ENCODE assay signal across 19 cellular contexts in the genomic region with DNA sequence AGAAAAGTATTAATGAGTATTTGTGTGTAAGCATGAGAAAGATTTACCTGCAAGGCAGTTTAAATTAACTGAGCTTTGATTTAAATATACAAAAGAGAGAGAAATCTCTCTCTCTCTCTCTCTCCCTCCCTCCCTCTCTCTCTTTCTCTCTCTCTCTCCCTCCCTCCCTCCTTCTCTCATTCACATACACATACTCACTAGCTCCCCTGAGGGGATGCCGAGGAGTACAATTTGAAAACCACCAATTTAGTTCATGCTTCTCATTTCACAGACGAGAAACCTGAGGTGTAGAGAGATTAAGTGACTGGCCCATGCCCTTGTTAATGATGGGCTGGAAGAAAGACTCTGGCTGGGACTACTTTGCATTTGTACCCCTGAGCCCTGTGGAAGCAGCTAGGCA. TPM values are rescaled to one million over a fixed set of nuclear protein-coding genes. Genes with fewer than 3 reads are reported as not detected.
DNase-seq lines count a peak whose midpoint lies in the region; ATAC-seq and TF ChIP-seq lines count a peak whose summit lies in the region.
"Had no signal": no experiment of that assay in that cellular context is flagged by ENCODE, and none has a peak within 500 bp of the region (broad histone marks: within the 10 kb centered on the region; RNA-seq: fewer than 3 reads in every experiment).

No MANE protein-coding gene starts in this region.

- H3K27ac ChIP-seq in GM23338 (ENCODE audit: low read depth) (no peak overlapping the region), esophagus muscularis mucosa (replicated peaks in 1 of 4) (no peak overlapping the region), trophoblast cell (ENCODE audit: low read depth, low read length) (no peak overlapping the region)
- H3K27ac ChIP-seq: Peyer's patch had no signal

- H3K36me3 Mint-ChIP-seq in GM23338 (ENCODE audit: low read depth) = no peaks in the 10 kb centered on the region
- H3K36me3 Mint-ChIP-seq in Calu3 (ENCODE audit: insufficient read depth, unreplicated experiment) = peaks cover 15% of the 10 kb centered on the region
- H3K36me3 Mint-ChIP-seq: CD4-positive, CD25-positive, alpha-beta regulatory T cell had no signal

- H3K27me3 Mint-ChIP-seq in GM23338 (ENCODE audit: insufficient read depth, low read depth, poor library complexity) = no peaks in the 10 kb centered on the region
- no peaks in the 10 kb centered on the region for H3K27me3 Mint-ChIP-seq in Calu3 (ENCODE audit: unreplicated experiment)
- H3K27me3 Mint-ChIP-seq: CD4-positive, CD25-positive, alpha-beta regulatory T cell had no signal

- H2AFZ ChIP-seq in GM23338 (no peak overlapping the region), trophoblast cell (ENCODE audit: insufficient read depth, low read length, poor library complexity) (no peak overlapping the region)

- no TSS peak for BruUV-seq in Calu3 (replicated peaks; lab: Mats Ljungman, UMichigan)

- no peak overlapping the region for H4K91ac ChIP-seq in trophoblast cell (ENCODE audit: low read depth, low read length)

- H3K9me3 Mint-ChIP-seq in GM23338 (no peaks in the 10 kb centered on the region), Calu3 (ENCODE audit: low read depth, unreplicated experiment) (peaks cover 2% of the 10 kb centered on the region)
- H3K9me3 Mint-ChIP-seq: CD4-positive, CD25-positive, alpha-beta regulatory T cell had no signal

- H3K9ac ChIP-seq in trophoblast cell (ENCODE audit: low read length) = no peak overlapping the region

- no peak overlapping the region for H2BK5ac ChIP-seq in trophoblast cell (ENCODE audit: low read depth, low read length, poor library complexity)

- no peaks in the 10 kb centered on the region for H3K9me2 ChIP-seq in GM23338 (ENCODE audit: insufficient read depth)

- no peak for TF ChIP-seq EP300 in esophagus muscularis mucosa (IDR thresholded peaks at IDR 0.05)

- no peaks in the 10 kb centered on the region for H4K20me1 ChIP-seq in GM23338 (replicated peaks; ENCODE audit: insufficient read depth)

- H3K36me3 ChIP-seq in GM23338 (ENCODE audit: insufficient read depth) (no peaks in the 10 kb centered on the region), esophagus muscularis mucosa (no peaks in the 10 kb centered on the region), trophoblast cell (ENCODE audit: control insufficient read depth in 1 of 2, insufficient read depth in 2 of 2, low read length in 2 of 2) (no peaks in the 10 kb centered on the region)
- H3K36me3 ChIP-seq: MG63, Peyer's patch had no signal

- CTCF ChIA-PET in Calu3 (lab: Charles Lee) = interaction anchor here (0.6 to 2.1 kb wide), 10 partner anchors 8 to 1556 kb away, joined by 3 to 10 read pairs (median 3); no protein-coding TSS in a partner anchor

- no peak overlapping the region for H3K23ac ChIP-seq in trophoblast cell (ENCODE audit: low read length)

- H3K27me3 ChIP-seq in GM23338 (ENCODE audit: insufficient read depth) = no peaks in the 10 kb centered on the region
- H3K27me3 ChIP-seq in esophagus muscularis mucosa = no peaks in the 10 kb centered on the region
- H3K27me3 ChIP-seq in trophoblast cell (ENCODE audit: insufficient read depth, low read length) = no peaks in the 10 kb centered on the region
- H3K27me3 ChIP-seq: Peyer's patch had no signal

- H3K4me3 ChIP-seq in GM23338 = peak overlapping the region; percentile 34
- H3K4me3 ChIP-seq in esophagus muscularis mucosa = no peak overlapping the region
- H3K4me3 ChIP-seq in trophoblast cell (ENCODE audit: low read depth, low read length) = no peak overlapping the region
- H3K4me3 ChIP-seq: MG63, Peyer's patch had no signal

- H3K4me2 ChIP-seq in GM23338 = peak overlapping the region; percentile 56; the same call in 1 of the 2 replicates
- no peak overlapping the region for H3K4me2 ChIP-seq in trophoblast cell (ENCODE audit: low read length)

- DNase-seq in GM23338 (ENCODE audit: low spot score) (peak; percentile 47), NAMALWA (ENCODE audit: low spot score) (peak; percentile 15), esophagus muscularis mucosa (ENCODE audit: extremely low spot score) (peak; percentile 34), trophoblast cell (peak; percentile 30 to 78), Calu3 (no peak), RPMI8226 (no peak)
- no peak for DNase-seq in stimulated activated CD4-positive, alpha-beta T cell treated with anti-CD3 and anti-CD28 coated beads, Interleukin-4, amount 100 ng/mL, for 24 hours
- DNase-seq: CD4-positive, CD25-positive, alpha-beta regulatory T cell; DMS53; IMR-90; MG63; NCI-H1105 treated with DMSO at 0.1 percent for 48 hours; NCI-H187; NCI-H2171; NCI-H446; Peyer's patch; SHP77 treated with DMSO at 0.1 percent for 48 hours had no signal

- peak overlapping the region; percentile 21 for H3K18ac ChIP-seq in trophoblast cell (ENCODE audit: low read length)

- ATAC-seq in GM23338 = peak; percentile 83
- ATAC-seq: SK-N-SH treated with all-trans-retinoic acid at 6 μM for 48 hours had no signal

- peak overlapping the region; percentile 4 for H2BK120ac ChIP-seq in trophoblast cell (ENCODE audit: insufficient read depth, low read length, poor library complexity)

- no peaks in the 10 kb centered on the region for H3F3A ChIP-seq in GM23338 (replicated peaks; ENCODE audit: low read depth)

- H2BK12ac ChIP-seq in trophoblast cell (ENCODE audit: low read length) = no peak overlapping the region

- H3K9me3 ChIP-seq in esophagus muscularis mucosa (no peaks in the 10 kb centered on the region), trophoblast cell (ENCODE audit: insufficient read depth, low read depth, low read length) (no peaks in the 10 kb centered on the region)
- H3K9me3 ChIP-seq: MG63, Peyer's patch had no signal

- no peak for TF ChIP-seq CTCF in GM23338 (conservative IDR thresholded peaks at IDR 0.05; ENCODE audit: low read depth in 2 of 2)
- TF ChIP-seq CTCF in esophagus muscularis mucosa (IDR thresholded peaks at IDR 0.05) = no peak
- TF ChIP-seq CTCF in Calu3 (IDR thresholded peaks at IDR 0.05; ENCODE audit: unreplicated experiment) = no peak

- H2AK5ac ChIP-seq in trophoblast cell (ENCODE audit: low read length) = no peak overlapping the region

- no peaks in the 10 kb centered on the region for H3K79me1 ChIP-seq in trophoblast cell (ENCODE audit: low read length)

- no peaks in the 10 kb centered on the region for H3K79me2 ChIP-seq in GM23338 (replicated peaks; ENCODE audit: insufficient read depth)
- no peaks in the 10 kb centered on the region for H3K79me2 ChIP-seq in trophoblast cell (ENCODE audit: control insufficient read depth, insufficient read depth, low read length, poor library complexity)

- H3K4me1 Mint-ChIP-seq in GM23338 (peaks cover 4% of the 10 kb centered on the region), Calu3 (ENCODE audit: low read depth, unreplicated experiment) (peaks cover 42% of the 10 kb centered on the region)
- H3K4me1 Mint-ChIP-seq: CD4-positive, CD25-positive, alpha-beta regulatory T cell had no signal

- no peak overlapping the region; the same call in 1 of the 2 replicates for H3K27ac Mint-ChIP-seq in GM23338
- no peak overlapping the region for H3K27ac Mint-ChIP-seq in Calu3 (ENCODE audit: unreplicated experiment)
- H3K27ac Mint-ChIP-seq: CD4-positive, CD25-positive, alpha-beta regulatory T cell had no signal

- WGBS in esophagus muscularis mucosa = 64% methylated on average over 2 of the region's 2 CpGs
- WGBS in trophoblast cell (ENCODE audit: extremely low coverage, insufficient coverage, insufficient read length) = no CpG with 5 or more reads among the region's 2 CpGs

- H3K4me3 Mint-ChIP-seq in GM23338 (peak overlapping the region; percentile 54), Calu3 (ENCODE audit: low read depth, unreplicated experiment) (no peak overlapping the region)
- H3K4me3 Mint-ChIP-seq: CD4-positive, CD25-positive, alpha-beta regulatory T cell had no signal

- H3K4me1 ChIP-seq in GM23338 (ENCODE audit: insufficient read depth) (no peaks in the 10 kb centered on the region), esophagus muscularis mucosa (no peaks in the 10 kb centered on the region), trophoblast cell (ENCODE audit: control insufficient read depth in 1 of 2, insufficient read depth in 2 of 2, low read length in 2 of 2) (peaks cover 3 to 11% of the 10 kb centered on the region in 2 experiments)
- H3K4me1 ChIP-seq: Peyer's patch had no signal

- no peak overlapping the region for H3K4ac ChIP-seq in trophoblast cell (ENCODE audit: low read depth, low read length)

- intact Hi-C loops in esophagus muscularis mucosa (cut with DNase I) (no loop called here), Calu3 (cut with micrococcal nuclease; ENCODE audit: unreplicated experiment) (no loop called here)

- peak overlapping the region; percentile 54 for H3K14ac ChIP-seq in trophoblast cell (ENCODE audit: low read length)

- no peak overlapping the region for H4K12ac ChIP-seq in trophoblast cell (ENCODE audit: low read depth, low read length)

- TF ChIP-seq POLR2A in esophagus muscularis mucosa (IDR thresholded peaks at IDR 0.05; ENCODE audit: low read depth) = no peak

- no peak overlapping the region for H4K8ac ChIP-seq in trophoblast cell (ENCODE audit: low read depth, low read length)

TF ChIP-seq in GM23338, 12 proteins besides CTCF, POLR2A, EP300 and RAD21 (continues in another document):
- TF ChIP-seq ZNF331 (CRISPR knock-in tag; IDR thresholded peaks at IDR 0.05; ENCODE audit: low read depth) = no peak
- no peak for TF ChIP-seq CREB1 (CRISPR knock-in tag; IDR thresholded peaks at IDR 0.05; ENCODE audit: low read depth)
- no peak for TF ChIP-seq NANOG (IDR thresholded peaks at IDR 0.05; ENCODE audit: borderline replicate concordance)
- TF ChIP-seq JUNB (IDR thresholded peaks at IDR 0.05; ENCODE audit: unreplicated experiment) = no peak

RNA-seq across cellular contexts. Expression of a gene that starts 59.4 kb away (rescaled TPM):
- 1.1 and 2.7 TPM in 2 replicates for total RNA-seq in GM23338 (2014; rRNA removed; shearing (Covaris generic))
- 0.14 and 0.15 TPM in 2 replicates for polyA plus RNA-seq in GM23338 (2016; fragmentation: Nextera tagmentation; extraction: Ambion mirVana)
- 10 to 100 TPM; 11.7 to 19.1 (median 13.6) TPM for total RNA-seq in esophagus muscularis mucosa
- polyA plus RNA-seq in trophoblast cell (2013) = 8.6 and 8.7 TPM in 2 replicates
- total RNA-seq in Calu3 (2022) = 137 and 139 TPM in 2 replicates
- total RNA-seq: CD4-positive, CD25-positive, alpha-beta regulatory T cell; T-helper 1 cell treated with Interleukin-12 subunit alpha and Interleukin-12 subunit beta and Interleukin-4 antibody, amounts not matched to agents 30 ng/mL and 1 ng/mL, for 36 hours had no signal

Comparison
In these comparisons a context has a peak if more than half of its experiments do, and no peak if none do; other contexts are left out.
1. DNase-seq: peak in GM23338 (single experiment), NAMALWA (single experiment), esophagus muscularis mucosa (single experiment) and trophoblast cell (2 of 2); none in Calu3 (single experiment), stimulated activated CD4-positive, alpha-beta T cell treated with anti-CD3 and anti-CD28 coated beads, Interleukin-4, amount 100 ng/mL, for 24 hours (single experiment) and RPMI8226 (single experiment).